ENCODE assay signal across 18 cellular contexts in the genomic region with DNA sequence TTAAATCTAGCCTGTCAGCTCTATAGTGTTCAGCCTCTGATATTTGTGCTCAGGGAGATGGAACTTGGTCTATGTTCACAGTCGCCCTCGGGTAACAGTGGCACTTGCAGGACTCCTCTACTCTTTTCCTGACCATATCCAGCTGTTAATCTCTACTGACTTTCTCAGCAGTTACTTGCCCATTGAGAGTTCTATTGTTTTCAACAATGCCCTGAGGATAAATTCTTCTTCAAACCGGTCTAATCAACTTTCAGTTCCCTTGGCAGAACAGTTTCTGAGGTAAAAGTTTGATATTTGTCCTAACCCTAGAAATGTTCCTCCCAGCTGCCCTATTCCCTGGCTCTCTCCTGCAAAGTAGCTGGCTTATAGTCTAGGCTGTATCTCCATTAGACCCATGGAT. TPM values are rescaled to one million over a fixed set of nuclear protein-coding genes. Genes with fewer than 3 reads are reported as not detected.
A peak's percentile ranks its signal among the peaks of the same experiment; 100 is the strongest.
DNase-seq lines count a peak whose midpoint lies in the region; ATAC-seq and TF ChIP-seq lines count a peak whose summit lies in the region.
"Had no signal": no experiment of that assay in that cellular context is flagged by ENCODE, and none has a peak within 500 bp of the region (broad histone marks: within the 10 kb centered on the region; RNA-seq: fewer than 3 reads in every experiment).

No MANE protein-coding gene starts in this region.

- no peaks in the 10 kb centered on the region for H3K27me3 ChIP-seq in GM23338 (ENCODE audit: insufficient read depth)
- H3K27me3 ChIP-seq: BLaER1 had no signal

- no peaks in the 10 kb centered on the region; the same call in 2 of the 3 replicates for H3K9me3 Mint-ChIP-seq in GM23338
- no peaks in the 10 kb centered on the region for H3K9me3 Mint-ChIP-seq in nephron progenitor cell
- no peaks in the 10 kb centered on the region for H3K9me3 Mint-ChIP-seq in activated T-helper 1 cell treated with anti-CD3 and anti-CD28 coated beads, Interleukin-12 subunit alpha, Interleukin-12 subunit beta, Interleukin-2, Interleukin-4 antibody, amounts not matched to agents 30 ng/mL and 10 ng/mL and 1 ng/mL, durations not matched to agents 14 hours and 24 hours and 36 hours

- intact Hi-C loops in activated T-helper 1 cell treated with anti-CD3 and anti-CD28 coated beads, Interleukin-12 subunit alpha, Interleukin-12 subunit beta, Interleukin-2, Interleukin-4 antibody, amounts not matched to agents 30 ng/mL and 10 ng/mL and 1 ng/mL, durations not matched to agents 14 hours and 24 hours and 36 hours (cut with micrococcal nuclease): no loop called here

- ATAC-seq in GM23338 (0 out of 3 replicates have a peak, but pooled peaks have one; percentile 21), HG02610 (IDR thresholded peaks at IDR 0.05; ENCODE audit: unreplicated experiment) (no peak)
- ATAC-seq: HCT116 had no signal

- in situ Hi-C loops in SK-MEL-5 (cut with HindIII; ENCODE audit: low pct_unique_long_range_greater_than_20kb, low sequenced_read_pairs): no loop called here

- no peaks in the 10 kb centered on the region for H3K36me3 ChIP-seq in GM23338 (ENCODE audit: insufficient read depth)
- H3K36me3 ChIP-seq: BLaER1 had no signal

- H4K20me1 ChIP-seq in GM23338 (replicated peaks; ENCODE audit: insufficient read depth): no peaks in the 10 kb centered on the region
- H4K20me1 ChIP-seq: BLaER1 had no signal

- no peak overlapping the region for H3K27ac ChIP-seq in GM23338 (ENCODE audit: low read depth)
- H3K27ac ChIP-seq: BLaER1 had no signal

- H3F3A ChIP-seq in GM23338 (replicated peaks; ENCODE audit: low read depth): no peaks in the 10 kb centered on the region

- no peak overlapping the region for H3K27ac Mint-ChIP-seq in GM23338
- peak overlapping the region; percentile 15 for H3K27ac Mint-ChIP-seq in nephron progenitor cell
- no peak overlapping the region for H3K27ac Mint-ChIP-seq in activated T-helper 1 cell treated with anti-CD3 and anti-CD28 coated beads, Interleukin-12 subunit alpha, Interleukin-12 subunit beta, Interleukin-2, Interleukin-4 antibody, amounts not matched to agents 30 ng/mL and 10 ng/mL and 1 ng/mL, durations not matched to agents 14 hours and 24 hours and 36 hours
- H3K27ac Mint-ChIP-seq: CD14-positive monocyte; CD4-positive, alpha-beta memory T cell; HFFc6 had no signal

- peaks cover 4% of the 10 kb centered on the region for H3K27me3 Mint-ChIP-seq in GM23338 (ENCODE audit: insufficient read depth, low read depth, poor library complexity)
- H3K27me3 Mint-ChIP-seq in nephron progenitor cell (ENCODE audit: low read depth, poor library complexity): peaks cover 14% of the 10 kb centered on the region
- H3K27me3 Mint-ChIP-seq in activated T-helper 1 cell treated with anti-CD3 and anti-CD28 coated beads, Interleukin-12 subunit alpha, Interleukin-12 subunit beta, Interleukin-2, Interleukin-4 antibody, amounts not matched to agents 30 ng/mL and 10 ng/mL and 1 ng/mL, durations not matched to agents 14 hours and 24 hours and 36 hours (ENCODE audit: insufficient read depth): no peaks in the 10 kb centered on the region

- H3K79me2 ChIP-seq in GM23338 (replicated peaks; ENCODE audit: insufficient read depth): no peaks in the 10 kb centered on the region

- H3K4me3 Mint-ChIP-seq in GM23338 (no peak overlapping the region), nephron progenitor cell (no peak overlapping the region)
- H3K4me3 Mint-ChIP-seq in activated T-helper 1 cell treated with anti-CD3 and anti-CD28 coated beads, Interleukin-12 subunit alpha, Interleukin-12 subunit beta, Interleukin-2, Interleukin-4 antibody, amounts not matched to agents 30 ng/mL and 10 ng/mL and 1 ng/mL, durations not matched to agents 14 hours and 24 hours and 36 hours: no peak overlapping the region
- H3K4me3 Mint-ChIP-seq: CD14-positive monocyte; CD4-positive, alpha-beta memory T cell; HFFc6 had no signal

- H3K4me1 ChIP-seq in GM23338 (ENCODE audit: insufficient read depth): peaks cover 52% of the 10 kb centered on the region
- H3K4me1 ChIP-seq: BLaER1 had no signal

- DNase-seq in GM23338 (ENCODE audit: low spot score) (peak; percentile 13), SK-MEL-5 (ENCODE audit: low read depth, low spot score) (peak; percentile 5), islet precursor cell (peak; percentile 58), nephron progenitor cell (no peak), Ammon's horn (ENCODE audit: low spot score) (no peak)
- no peak for DNase-seq in activated T-helper 1 cell treated with anti-CD3 and anti-CD28 coated beads, Interleukin-12 subunit alpha, Interleukin-12 subunit beta, Interleukin-2, Interleukin-4 antibody, amounts not matched to agents 30 ng/mL and 10 ng/mL and 1 ng/mL, durations not matched to agents 14 hours and 24 hours and 36 hours (ENCODE audit: low spot score)
- DNase-seq: ACHN; CD4-positive, alpha-beta memory T cell; DMS153; DMS79; GF-D8; GOT3; H7; HFFc6 had no signal

- H3K36me3 Mint-ChIP-seq in GM23338 (ENCODE audit: low read depth): no peaks in the 10 kb centered on the region
- no peaks in the 10 kb centered on the region for H3K36me3 Mint-ChIP-seq in nephron progenitor cell (ENCODE audit: low read depth)
- H3K36me3 Mint-ChIP-seq in activated T-helper 1 cell treated with anti-CD3 and anti-CD28 coated beads, Interleukin-12 subunit alpha, Interleukin-12 subunit beta, Interleukin-2, Interleukin-4 antibody, amounts not matched to agents 30 ng/mL and 10 ng/mL and 1 ng/mL, durations not matched to agents 14 hours and 24 hours and 36 hours (ENCODE audit: low read depth): no peaks in the 10 kb centered on the region
- H3K36me3 Mint-ChIP-seq: CD14-positive monocyte; CD4-positive, alpha-beta memory T cell had no signal

- TF ChIP-seq CTCF in GM23338 (conservative IDR thresholded peaks at IDR 0.05; ENCODE audit: low read depth in 2 of 2): no peak
- no peak for TF ChIP-seq CTCF in nephron progenitor cell (IDR thresholded peaks at IDR 0.05)

- H3K4me1 Mint-ChIP-seq in GM23338: peaks cover 47% of the 10 kb centered on the region
- peaks cover 3% of the 10 kb centered on the region for H3K4me1 Mint-ChIP-seq in nephron progenitor cell
- no peaks in the 10 kb centered on the region for H3K4me1 Mint-ChIP-seq in activated T-helper 1 cell treated with anti-CD3 and anti-CD28 coated beads, Interleukin-12 subunit alpha, Interleukin-12 subunit beta, Interleukin-2, Interleukin-4 antibody, amounts not matched to agents 30 ng/mL and 10 ng/mL and 1 ng/mL, durations not matched to agents 14 hours and 24 hours and 36 hours (ENCODE audit: low read depth)
- H3K4me1 Mint-ChIP-seq: CD14-positive monocyte; CD4-positive, alpha-beta memory T cell had no signal

- H3K9me2 ChIP-seq in GM23338 (ENCODE audit: insufficient read depth): no peaks in the 10 kb centered on the region; the same call in 1 of the 2 replicates

- H3K4me3 ChIP-seq in GM23338: no peak overlapping the region
- H3K4me3 ChIP-seq: BLaER1 had no signal

- peak overlapping the region; percentile 42; the same call in 1 of the 2 replicates for H3K4me2 ChIP-seq in GM23338
- H3K4me2 ChIP-seq: BLaER1 had no signal

- no peak overlapping the region; the same call in 1 of the 2 replicates for H2AFZ ChIP-seq in GM23338

TF ChIP-seq in GM23338, 12 proteins besides CTCF, POLR2A, EP300 and RAD21 (continues in another document):
- TF ChIP-seq EZH2 (IDR thresholded peaks at IDR 0.05; ENCODE audit: low read depth, unreplicated experiment) (no peak), ZNF114 (CRISPR knock-in tag; IDR thresholded peaks at IDR 0.05) (no peak), ETS1 (IDR thresholded peaks at IDR 0.05) (no peak), CREB1 (CRISPR knock-in tag; IDR thresholded peaks at IDR 0.05; ENCODE audit: low read depth) (no peak), STAT1 (IDR thresholded peaks at IDR 0.05; ENCODE audit: unreplicated experiment) (no peak), JUNB (IDR thresholded peaks at IDR 0.05; ENCODE audit: unreplicated experiment) (no peak), NANOG (IDR thresholded peaks at IDR 0.05; ENCODE audit: borderline replicate concordance) (no peak), ZNF331 (CRISPR knock-in tag; IDR thresholded peaks at IDR 0.05; ENCODE audit: low read depth) (no peak)

RNA-seq across cellular contexts. Expression of gene PLAAT1, which starts 15.3 kb away (rescaled TPM):
- total RNA-seq in GM23338 (2014; rRNA removed; shearing (Covaris generic)): 5.4 and 6.6 TPM in 2 replicates
- 6.6 and 6.7 TPM in 2 replicates for polyA plus RNA-seq in GM23338 (2016; fragmentation: Nextera tagmentation; extraction: Ambion mirVana)
- total RNA-seq in SK-MEL-5 (2014; rRNA removed; shearing (Covaris generic)): 19.3 and 21.1 TPM in 2 replicates
- polyA plus RNA-seq in SK-MEL-5 (2015; cell fraction: cytosol; rRNA removed): 8.0 and 12.2 TPM in 2 replicates
- 5.8 and 22.2 TPM in 2 replicates for polyA plus RNA-seq in SK-MEL-5 (2015; cell fraction: nucleus; rRNA removed)
- not detected in 2 replicates for total RNA-seq in activated T-helper 1 cell treated with anti-CD3 and anti-CD28 coated beads, Interleukin-12 subunit alpha, Interleukin-12 subunit beta, Interleukin-2, Interleukin-4 antibody, amounts not matched to agents 30 ng/mL and 10 ng/mL and 1 ng/mL, durations not matched to agents 14 hours and 24 hours and 36 hours
- total RNA-seq: CD4-positive, alpha-beta memory T cell; HFFc6 had no signal
- polyA plus RNA-seq: CD14-positive monocyte; CD4-positive, alpha-beta memory T cell had no signal

Comparison
In these comparisons a context has a peak if more than half of its experiments do, and no peak if none do; other contexts are left out.
1. DNase-seq: peak in GM23338 (single experiment), SK-MEL-5 (single experiment) and islet precursor cell (single experiment); none in nephron progenitor cell (single experiment), Ammon's horn (single experiment) and activated T-helper 1 cell treated with anti-CD3 and anti-CD28 coated beads, Interleukin-12 subunit alpha, Interleukin-12 subunit beta, Interleukin-2, Interleukin-4 antibody, amounts not matched to agents 30 ng/mL and 10 ng/mL and 1 ng/mL, durations not matched to agents 14 hours and 24 hours and 36 hours (single experiment).